Comparison of ENCODE assay signal across 2 cellular contexts in genomic region chr3:53232641-53233377, GRCh38.
TF ChIP-seq lines count a peak whose summit lies in the region.

No MANE protein-coding gene starts in this region.

TF ChIP-seq in A549, 52 proteins besides CTCF, POLR2A, EP300 and RAD21:
- TF ChIP-seq KDM5A (IDR thresholded peaks at IDR 0.05), result no peak
- peak in 1 of 2 experiments; percentile 29; a peak in 2 of 5 replicates for TF ChIP-seq JUN (IDR thresholded peaks at IDR 0.05)

TF ChIP-seq in K562, 482 proteins besides CTCF, POLR2A, EP300 and RAD21:
- TF ChIP-seq TRIM25 (IDR thresholded peaks at IDR 0.05; ENCODE audit: borderline replicate concordance) (no peak), POLR2G (IDR thresholded peaks at IDR 0.05; ENCODE audit: low read depth, low read length) (peak; percentile 53; the same call in 1 of the 2 replicates)
